1 cellular context compared by ENCODE assay signal in genomic region chr11:67646535-67647336, GRCh38.
A peak's percentile ranks its signal among the peaks of the same experiment; 100 is the strongest.
TF ChIP-seq lines count a peak whose summit lies in the region.

No MANE protein-coding gene starts in this region.

TF ChIP-seq in GM12878, 131 proteins besides CTCF, POLR2A, EP300 and RAD21 (continues in another document):
- TF ChIP-seq SKIL (IDR thresholded peaks at IDR 0.05; ENCODE audit: low read depth, poor library complexity, severe bottlenecking) (no peak), EZH2 (IDR thresholded peaks at IDR 0.05; ENCODE audit: borderline replicate concordance, control insufficient read depth, low read depth, low read length) (no peak), ZBTB40 (IDR thresholded peaks at IDR 0.05; ENCODE audit: borderline replicate concordance) (no peak), MLLT1 (IDR thresholded peaks at IDR 0.05) (peak; percentile 63; the same call in 1 of the 2 replicates), CREM (IDR thresholded peaks at IDR 0.05; ENCODE audit: low read depth) (no peak; the same call in 1 of the 2 replicates), IRF4 (IDR thresholded peaks at IDR 0.05; ENCODE audit: low read depth, low read length) (no peak), ZNF217 (IDR thresholded peaks at IDR 0.05) (peak; percentile 86), SPI1 (IDR thresholded peaks at IDR 0.05; ENCODE audit: borderline replicate concordance, insufficient read depth, low read depth, low read length) (no peak), IKZF1 (conservative IDR thresholded peaks at IDR 0.05) (peak; percentile 68), RBBP5 (conservative IDR thresholded peaks at IDR 0.05) (no peak), PKNOX1 (IDR thresholded peaks at IDR 0.05) (0 out of 2 replicates have a peak, but pooled peaks have one; percentile 17), NRF1 (conservative IDR thresholded peaks at IDR 0.05; ENCODE audit: low read depth, low read length) (no peak), RUNX3 (IDR thresholded peaks at IDR 0.05; ENCODE audit: low read length) (peak; percentile 91), SMAD1 (IDR thresholded peaks at IDR 0.05; ENCODE audit: low read depth, partially characterized antibody) (no peak), SMARCA5 (IDR thresholded peaks at IDR 0.05) (peak; percentile 93; the same call in 1 of the 2 replicates), NBN (IDR thresholded peaks at IDR 0.05) (peak; percentile 72; the same call in 1 of the 2 replicates), HDGF (IDR thresholded peaks at IDR 0.05) (0 out of 2 replicates have a peak, but pooled peaks have one; percentile 50), EED (IDR thresholded peaks at IDR 0.05; ENCODE audit: low read depth) (peak; percentile 82), PAX5 (IDR thresholded peaks at IDR 0.05; ENCODE audit: borderline replicate concordance, low read depth, low read length) (peak; percentile 80), EGR1 (IDR thresholded peaks at IDR 0.05; ENCODE audit: borderline replicate concordance in 1 of 2, low read depth in 2 of 2, low read length in 2 of 2) (0 out of 3 replicates have a peak, but pooled peaks of 1 of the 2 experiments have one; percentile 8), GATAD2B (conservative IDR thresholded peaks at IDR 0.05; ENCODE audit: low read depth) (peak; percentile 90), ZBED1 (IDR thresholded peaks at IDR 0.05; ENCODE audit: borderline replicate concordance) (no peak), CBFB (IDR thresholded peaks at IDR 0.05; ENCODE audit: low read depth) (peak; percentile 63; the same call in 1 of the 2 replicates), KDM1A (IDR thresholded peaks at IDR 0.05; ENCODE audit: borderline replicate concordance) (no peak), BCLAF1 (IDR thresholded peaks at IDR 0.05) (no peak), ETV6 (conservative IDR thresholded peaks at IDR 0.05 in 1 of 2, IDR thresholded peaks at IDR 0.05 in 1 of 2; ENCODE audit: borderline replicate concordance in 1 of 2, low read depth in 1 of 2) (no peak), KLF5 (IDR thresholded peaks at IDR 0.05; ENCODE audit: partially characterized antibody) (no peak), IKZF2 (IDR thresholded peaks at IDR 0.05) (peak; percentile 59 to 77; a peak in 3 of 4 replicates), CHD4 (IDR thresholded peaks at IDR 0.05) (no peak), CREB1 (IDR thresholded peaks at IDR 0.05; ENCODE audit: low read depth) (peak; percentile 30; the same call in 1 of the 2 replicates), MTA2 (IDR thresholded peaks at IDR 0.05; ENCODE audit: low read depth) (no peak; the same call in 1 of the 2 replicates), MAX (IDR thresholded peaks at IDR 0.05; ENCODE audit: low read depth, low read length) (no peak), FOS (IDR thresholded peaks at IDR 0.05; ENCODE audit: borderline replicate concordance, extremely low read depth, insufficient read length) (no peak), NR2C2 (IDR thresholded peaks at IDR 0.05; ENCODE audit: borderline replicate concordance, control insufficient read depth, insufficient read length, low read depth) (no peak), POU2F2 (IDR thresholded peaks at IDR 0.05; ENCODE audit: borderline replicate concordance, low read depth, low read length) (no peak), TCF3 (IDR thresholded peaks at IDR 0.05; ENCODE audit: borderline replicate concordance, insufficient read depth, low read depth, low read length) (0 out of 2 replicates have a peak, but pooled peaks have one; percentile 39), BHLHE40 (IDR thresholded peaks at IDR 0.05; ENCODE audit: borderline replicate concordance in 1 of 2, low read depth in 2 of 2, low read length in 1 of 2) (peak in 1 of 2 experiments; percentile 64; a peak in 1 of 4 replicates)
- TF ChIP-seq, protein P1, sequence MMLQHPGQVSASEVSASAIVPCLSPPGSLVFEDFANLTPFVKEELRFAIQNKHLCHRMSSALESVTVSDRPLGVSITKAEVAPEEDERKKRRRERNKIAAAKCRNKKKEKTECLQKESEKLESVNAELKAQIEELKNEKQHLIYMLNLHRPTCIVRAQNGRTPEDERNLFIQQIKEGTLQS (IDR thresholded peaks at IDR 0.05; ENCODE audit: borderline replicate concordance, extremely low read depth, low read depth, low read length), result no peak
- TF ChIP-seq, protein P2, sequence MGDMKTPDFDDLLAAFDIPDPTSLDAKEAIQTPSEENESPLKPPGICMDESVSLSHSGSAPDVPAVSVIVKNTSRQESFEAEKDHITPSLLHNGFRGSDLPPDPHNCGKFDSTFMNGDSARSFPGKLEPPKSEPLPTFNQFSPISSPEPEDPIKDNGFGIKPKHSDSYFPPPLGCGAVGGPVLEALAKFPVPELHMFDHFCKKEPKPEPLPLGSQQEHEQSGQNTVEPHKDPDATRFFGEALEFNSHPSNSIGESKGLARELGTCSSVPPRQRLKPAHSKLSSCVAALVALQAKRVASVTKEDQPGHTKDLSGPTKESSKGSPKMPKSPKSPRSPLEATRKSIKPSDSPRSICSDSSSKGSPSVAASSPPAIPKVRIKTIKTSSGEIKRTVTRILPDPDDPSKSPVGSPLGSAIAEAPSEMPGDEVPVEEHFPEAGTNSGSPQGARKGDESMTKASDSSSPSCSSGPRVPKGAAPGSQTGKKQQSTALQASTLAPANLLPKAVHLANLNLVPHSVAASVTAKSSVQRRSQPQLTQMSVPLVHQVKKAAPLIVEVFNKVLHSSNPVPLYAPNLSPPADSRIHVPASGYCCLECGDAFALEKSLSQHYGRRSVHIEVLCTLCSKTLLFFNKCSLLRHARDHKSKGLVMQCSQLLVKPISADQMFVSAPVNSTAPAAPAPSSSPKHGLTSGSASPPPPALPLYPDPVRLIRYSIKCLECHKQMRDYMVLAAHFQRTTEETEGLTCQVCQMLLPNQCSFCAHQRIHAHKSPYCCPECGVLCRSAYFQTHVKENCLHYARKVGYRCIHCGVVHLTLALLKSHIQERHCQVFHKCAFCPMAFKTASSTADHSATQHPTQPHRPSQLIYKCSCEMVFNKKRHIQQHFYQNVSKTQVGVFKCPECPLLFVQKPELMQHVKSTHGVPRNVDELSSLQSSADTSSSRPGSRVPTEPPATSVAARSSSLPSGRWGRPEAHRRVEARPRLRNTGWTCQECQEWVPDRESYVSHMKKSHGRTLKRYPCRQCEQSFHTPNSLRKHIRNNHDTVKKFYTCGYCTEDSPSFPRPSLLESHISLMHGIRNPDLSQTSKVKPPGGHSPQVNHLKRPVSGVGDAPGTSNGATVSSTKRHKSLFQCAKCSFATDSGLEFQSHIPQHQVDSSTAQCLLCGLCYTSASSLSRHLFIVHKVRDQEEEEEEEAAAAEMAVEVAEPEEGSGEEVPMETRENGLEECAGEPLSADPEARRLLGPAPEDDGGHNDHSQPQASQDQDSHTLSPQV (IDR thresholded peaks at IDR 0.05), result no peak
- TF ChIP-seq, protein P3, sequence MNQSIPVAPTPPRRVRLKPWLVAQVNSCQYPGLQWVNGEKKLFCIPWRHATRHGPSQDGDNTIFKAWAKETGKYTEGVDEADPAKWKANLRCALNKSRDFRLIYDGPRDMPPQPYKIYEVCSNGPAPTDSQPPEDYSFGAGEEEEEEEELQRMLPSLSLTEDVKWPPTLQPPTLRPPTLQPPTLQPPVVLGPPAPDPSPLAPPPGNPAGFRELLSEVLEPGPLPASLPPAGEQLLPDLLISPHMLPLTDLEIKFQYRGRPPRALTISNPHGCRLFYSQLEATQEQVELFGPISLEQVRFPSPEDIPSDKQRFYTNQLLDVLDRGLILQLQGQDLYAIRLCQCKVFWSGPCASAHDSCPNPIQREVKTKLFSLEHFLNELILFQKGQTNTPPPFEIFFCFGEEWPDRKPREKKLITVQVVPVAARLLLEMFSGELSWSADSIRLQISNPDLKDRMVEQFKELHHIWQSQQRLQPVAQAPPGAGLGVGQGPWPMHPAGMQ (IDR thresholded peaks at IDR 0.05; ENCODE audit: borderline replicate concordance), result peak; percentile 73; the same call in 1 of the 2 replicates
- TF ChIP-seq, protein P4, sequence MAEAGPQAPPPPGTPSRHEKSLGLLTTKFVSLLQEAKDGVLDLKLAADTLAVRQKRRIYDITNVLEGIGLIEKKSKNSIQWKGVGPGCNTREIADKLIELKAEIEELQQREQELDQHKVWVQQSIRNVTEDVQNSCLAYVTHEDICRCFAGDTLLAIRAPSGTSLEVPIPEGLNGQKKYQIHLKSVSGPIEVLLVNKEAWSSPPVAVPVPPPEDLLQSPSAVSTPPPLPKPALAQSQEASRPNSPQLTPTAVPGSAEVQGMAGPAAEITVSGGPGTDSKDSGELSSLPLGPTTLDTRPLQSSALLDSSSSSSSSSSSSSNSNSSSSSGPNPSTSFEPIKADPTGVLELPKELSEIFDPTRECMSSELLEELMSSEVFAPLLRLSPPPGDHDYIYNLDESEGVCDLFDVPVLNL (IDR thresholded peaks at IDR 0.05; ENCODE audit: low read depth, low read length), result 0 out of 2 replicates have a peak, but pooled peaks have one; percentile 14
